ENCODE assay signal across 10 cellular contexts in genomic region chr12:123075092-123075491, GRCh38.
DNase-seq lines count a peak whose midpoint lies in the region; TF ChIP-seq lines count a peak whose summit lies in the region.
"Had no signal": no experiment of that assay in that cellular context is flagged by ENCODE, and none has a peak within 500 bp of the region (broad histone marks: within the 10 kb centered on the region; RNA-seq: fewer than 3 reads in every experiment).

No MANE protein-coding gene starts in this region.

- CTCF ChIA-PET in CD4-positive, alpha-beta memory T cell (lab: Charles Lee; ENCODE audit: partially characterized antibody), result interaction anchor here (0.7 to 3.0 kb wide), 22 partner anchors 10 to 290 kb away, joined by 3 to 29 read pairs (median 4); partner anchors contain the start of genes ARL6IP4 and MPHOSPH9

- H3K4me3 ChIP-seq in CD4-positive, alpha-beta memory T cell (ENCODE audit: low read length in 2 of 2), result peak overlapping the region in 1 of 2 donors; percentile 53
- no peak overlapping the region for H3K4me3 ChIP-seq in epithelial cell of esophagus (ENCODE audit: low read length)
- H3K4me3 ChIP-seq in osteoblast (ENCODE audit: insufficient read depth, low read length), result no peak overlapping the region

- peak overlapping the region; percentile 60 for H3K27ac ChIP-seq in CD4-positive, alpha-beta memory T cell (ENCODE audit: low read depth, low read length)
- no peak overlapping the region for H3K27ac ChIP-seq in osteoblast (ENCODE audit: low read depth, low read length)
- H3K27ac ChIP-seq: KMS-11 had no signal

- peaks cover 37 to 46% (median 40%) of the 10 kb centered on the region in 4 donors for H3K4me1 Mint-ChIP-seq in CD4-positive, alpha-beta memory T cell
- peaks cover 46% of the 10 kb centered on the region for H3K4me1 Mint-ChIP-seq in T-helper 1 cell treated with Interleukin-12 subunit alpha and Interleukin-12 subunit beta and Interleukin-4 antibody, amounts not matched to agents 30 μg/mL and 1 μg/mL, for 36 hours (ENCODE audit: low read depth)

- H2AFZ ChIP-seq in osteoblast (ENCODE audit: low read length), result no peak overlapping the region

- no peaks in the 10 kb centered on the region for H3K27me3 ChIP-seq in CD4-positive, alpha-beta memory T cell (ENCODE audit: insufficient read depth, low read length)
- no peaks in the 10 kb centered on the region for H3K27me3 ChIP-seq in osteoblast (ENCODE audit: insufficient read depth, low read length)

- H3K4me1 ChIP-seq in CD4-positive, alpha-beta memory T cell (ENCODE audit: insufficient read depth, low read length), result peaks cover 42% of the 10 kb centered on the region
- peaks cover 4% of the 10 kb centered on the region for H3K4me1 ChIP-seq in osteoblast (ENCODE audit: insufficient read depth, low read length)

- H3K9me3 Mint-ChIP-seq in CD4-positive, alpha-beta memory T cell, result no peaks in the 10 kb centered on the region
- H3K9me3 Mint-ChIP-seq in T-helper 1 cell treated with Interleukin-12 subunit alpha and Interleukin-12 subunit beta and Interleukin-4 antibody, amounts not matched to agents 30 μg/mL and 1 μg/mL, for 36 hours, result no peaks in the 10 kb centered on the region
- H3K9me3 Mint-ChIP-seq: naive B cell had no signal

- H4K20me1 ChIP-seq in osteoblast (ENCODE audit: insufficient read depth, low read length), result peaks cover 68% of the 10 kb centered on the region

- POLR2A ChIA-PET in CD4-positive, alpha-beta memory T cell (lab: Charles Lee; ENCODE audit: partially characterized antibody), result interaction anchor here (0.7 to 3.5 kb wide), 19 partner anchors 15 to 509 kb away, joined by 3 to 34 read pairs (median 4); partner anchors contain the start of genes MPHOSPH9, MTRFR, OGFOD2 and PITPNM2

- H3K27me3 Mint-ChIP-seq in CD4-positive, alpha-beta memory T cell, result no peaks in the 10 kb centered on the region
- H3K27me3 Mint-ChIP-seq in T-helper 1 cell treated with Interleukin-12 subunit alpha and Interleukin-12 subunit beta and Interleukin-4 antibody, amounts not matched to agents 30 μg/mL and 1 μg/mL, for 36 hours (ENCODE audit: low read depth), result no peaks in the 10 kb centered on the region
- H3K27me3 Mint-ChIP-seq: naive B cell had no signal

- H3K27ac Mint-ChIP-seq in CD4-positive, alpha-beta memory T cell, result peak overlapping the region; percentile 89 to 98 (median 97)
- H3K27ac Mint-ChIP-seq in T-helper 1 cell treated with Interleukin-12 subunit alpha and Interleukin-12 subunit beta and Interleukin-4 antibody, amounts not matched to agents 30 μg/mL and 1 μg/mL, for 36 hours, result peak overlapping the region; percentile 93

- H3K36me3 ChIP-seq in CD4-positive, alpha-beta memory T cell (ENCODE audit: insufficient read depth, low read length), result no peaks in the 10 kb centered on the region
- H3K36me3 ChIP-seq in osteoblast (ENCODE audit: insufficient read depth, low read length), result no peaks in the 10 kb centered on the region

- no peak overlapping the region for H3K4me2 ChIP-seq in osteoblast (ENCODE audit: insufficient read depth, low read length)
- H3K4me2 ChIP-seq: KMS-11 had no signal

- peak overlapping the region; percentile 85 to 93 (median 90) for H3K4me3 Mint-ChIP-seq in CD4-positive, alpha-beta memory T cell
- peak overlapping the region; percentile 80 for H3K4me3 Mint-ChIP-seq in T-helper 1 cell treated with Interleukin-12 subunit alpha and Interleukin-12 subunit beta and Interleukin-4 antibody, amounts not matched to agents 30 μg/mL and 1 μg/mL, for 36 hours

- H3K36me3 Mint-ChIP-seq in CD4-positive, alpha-beta memory T cell, result no peaks in the 10 kb centered on the region
- H3K36me3 Mint-ChIP-seq in T-helper 1 cell treated with Interleukin-12 subunit alpha and Interleukin-12 subunit beta and Interleukin-4 antibody, amounts not matched to agents 30 μg/mL and 1 μg/mL, for 36 hours (ENCODE audit: low read depth), result no peaks in the 10 kb centered on the region
- H3K36me3 Mint-ChIP-seq: naive B cell had no signal

- no peaks in the 10 kb centered on the region for H3K9me3 ChIP-seq in CD4-positive, alpha-beta memory T cell (ENCODE audit: control insufficient read depth in 1 of 2, low read length in 2 of 2)
- H3K9me3 ChIP-seq in osteoblast (ENCODE audit: low read depth, low read length), result no peaks in the 10 kb centered on the region

- H3K79me2 ChIP-seq in osteoblast (ENCODE audit: insufficient read depth, low read length), result peaks cover 4% of the 10 kb centered on the region

- intact Hi-C loops in CD4-positive, alpha-beta memory T cell (cut with micrococcal nuclease), result loop anchor here (2.0 to 5.0 kb wide), 2 partner anchors 57 to 158 kb away; partner anchors contain the start of genes MPHOSPH9 and MTRFR

- no peak for TF ChIP-seq CTCF in epithelial cell of esophagus (IDR thresholded peaks at IDR 0.05; ENCODE audit: insufficient read depth, low read depth, low read length, missing control alignments)
- no peak for TF ChIP-seq CTCF in osteoblast (IDR thresholded peaks at IDR 0.05; ENCODE audit: extremely low read depth, low read depth, low read length)

- peak in 2 of 5 donors; percentile 2 to 4 for DNase-seq in CD4-positive, alpha-beta memory T cell
- peak; percentile 28 for DNase-seq in epithelial cell of esophagus (ENCODE audit: low read depth)
- DNase-seq in osteoblast (ENCODE audit: insufficient read length, low spot score, missing footprints), result peak; percentile 65
- DNase-seq in retina, result no peak
- no peak for DNase-seq in NCI-H1417 treated with DMSO at 0.1 percent for 48 hours (lab: John Stamatoyannopoulos, UW)
- no peak for DNase-seq in D341Med (ENCODE audit: low spot score)
- DNase-seq in NCI-H446 (lab: John Stamatoyannopoulos, UW), result no peak
- DNase-seq: naive B cell had no signal

Comparison
In these comparisons a context has a peak if more than half of its experiments do, and no peak if none do; other contexts are left out.
1. DNase-seq: peak in epithelial cell of esophagus (single experiment) and osteoblast (single experiment); none in retina (single experiment), NCI-H1417 treated with DMSO at 0.1 percent for 48 hours (single experiment), D341Med (single experiment) and NCI-H446 (0 of 2).